16 cellular contexts compared by ENCODE assay signal in genomic region chr4:117692538-117692937, GRCh38.
"Had no signal": no experiment of that assay in that cellular context is flagged by ENCODE, and none has a peak within 500 bp of the region (broad histone marks: within the 10 kb centered on the region; RNA-seq: fewer than 3 reads in every experiment).

No MANE protein-coding gene starts in this region.

- H3K27me3 ChIP-seq: pancreas, spleen, upper lobe of left lung had no signal

- H3K27ac ChIP-seq: gastroesophageal sphincter, pancreas, spleen, thoracic aorta, upper lobe of left lung had no signal

- DNase-seq: activated CD4-positive, alpha-beta memory T cell treated with anti-CD3 and anti-CD28 coated beads for 36 hours; activated T-cell treated with anti-CD3 and anti-CD28 coated beads for 4 hours; cerebellar nuclear complex; cortex of kidney; immature natural killer cell; naive thymus-derived CD4-positive, alpha-beta T cell; retina; spleen; stimulated activated CD4-positive, alpha-beta T cell treated with anti-CD3 and anti-CD28 coated beads, Interleukin-4, amount 100 ng/mL, for 4 hours; upper lobe of left lung had no signal

- H3K36me3 Mint-ChIP-seq: activated CD4-positive, alpha-beta memory T cell treated with anti-CD3 and anti-CD28 coated beads for 36 hours; activated naive CD8-positive, alpha-beta T cell; immature natural killer cell; memory B cell; naive thymus-derived CD4-positive, alpha-beta T cell; stimulated activated memory B cell treated with anti-CD40 and anti-IgM and Interleukin-4, amounts not matched to agents 10 μg/mL and 1 μg/mL and 100 μg/mL, for 72 hours had no signal

- H3K4me3 Mint-ChIP-seq: activated CD4-positive, alpha-beta memory T cell treated with anti-CD3 and anti-CD28 coated beads for 36 hours; activated naive CD8-positive, alpha-beta T cell; immature natural killer cell; memory B cell; naive thymus-derived CD4-positive, alpha-beta T cell; stimulated activated memory B cell treated with anti-CD40 and anti-IgM and Interleukin-4, amounts not matched to agents 10 μg/mL and 1 μg/mL and 100 μg/mL, for 72 hours had no signal

- H3K27me3 Mint-ChIP-seq: activated CD4-positive, alpha-beta memory T cell treated with anti-CD3 and anti-CD28 coated beads for 36 hours; activated naive CD8-positive, alpha-beta T cell; memory B cell; naive thymus-derived CD4-positive, alpha-beta T cell; stimulated activated memory B cell treated with anti-CD40 and anti-IgM and Interleukin-4, amounts not matched to agents 10 μg/mL and 1 μg/mL and 100 μg/mL, for 72 hours had no signal

- H3K27ac Mint-ChIP-seq: activated CD4-positive, alpha-beta memory T cell treated with anti-CD3 and anti-CD28 coated beads for 36 hours; activated naive CD8-positive, alpha-beta T cell; immature natural killer cell; memory B cell; naive thymus-derived CD4-positive, alpha-beta T cell; stimulated activated memory B cell treated with anti-CD40 and anti-IgM and Interleukin-4, amounts not matched to agents 10 μg/mL and 1 μg/mL and 100 μg/mL, for 72 hours had no signal

- H3K4me1 ChIP-seq: gastroesophageal sphincter, pancreas, spleen, upper lobe of left lung had no signal

- H3K4me3 ChIP-seq: gastroesophageal sphincter, pancreas, spleen, thoracic aorta, upper lobe of left lung had no signal

- H3K9me3 ChIP-seq: pancreas, upper lobe of left lung had no signal

- H3K4me1 Mint-ChIP-seq: immature natural killer cell; memory B cell; naive thymus-derived CD4-positive, alpha-beta T cell; stimulated activated memory B cell treated with anti-CD40 and anti-IgM and Interleukin-4, amounts not matched to agents 10 μg/mL and 1 μg/mL and 100 μg/mL, for 72 hours had no signal

- H3K36me3 ChIP-seq: gastroesophageal sphincter, pancreas, spleen, thoracic aorta, upper lobe of left lung had no signal

- ATAC-seq: gastroesophageal sphincter; naive thymus-derived CD4-positive, alpha-beta T cell; pancreas; stimulated activated memory B cell treated with anti-CD40 and anti-IgM and Interleukin-4, amounts not matched to agents 10 μg/mL and 1 μg/mL and 100 μg/mL, for 72 hours had no signal
